ENCODE assay signal across 8 cellular contexts in genomic region chr19:35963514-35963913, GRCh38. TPM values are rescaled to one million over a fixed set of nuclear protein-coding genes. Genes with fewer than 3 reads are reported as not detected.
DNase-seq lines count a peak whose midpoint lies in the region; ATAC-seq and TF ChIP-seq lines count a peak whose summit lies in the region.

No MANE protein-coding gene starts in this region.

- TF ChIP-seq EP300 in Ishikawa (IDR thresholded peaks at IDR 0.05; ENCODE audit: borderline replicate concordance) = no peak

- TF ChIP-seq RAD21 in Ishikawa (IDR thresholded peaks at IDR 0.05; ENCODE audit: low read depth) = no peak

- DNase-seq in ACHN = peak; percentile 63
- peak; percentile 44 for DNase-seq in activated naive CD4-positive, alpha-beta T cell treated with anti-CD3 and anti-CD28 coated beads, Interleukin-2, amount 50 U/mL, for 16 hours
- DNase-seq in left colon = peak in 1 of 2 donors; percentile 41
- no peak for DNase-seq in NCI-H748 (lab: John Stamatoyannopoulos, UW; ENCODE audit: unreplicated experiment)
- DNase-seq in NCI-H187 (lab: John Stamatoyannopoulos, UW) = no peak

- ATAC-seq in left colon = peak; percentile 52
- no peak for ATAC-seq in GM21423 (IDR thresholded peaks at IDR 0.05; ENCODE audit: unreplicated experiment)
- ATAC-seq in GM21619 (IDR thresholded peaks at IDR 0.05; ENCODE audit: unreplicated experiment) = no peak

- in situ Hi-C loops in ACHN (cut with HindIII; ENCODE audit: low pct_ligation_motif_present, low pct_unique_long_range_greater_than_20kb, low sequenced_read_pairs) = no loop called here

- intact Hi-C loops in left colon (cut with DNase I, micrococcal nuclease) = no loop called here

TF ChIP-seq in Ishikawa, 13 proteins besides CTCF, POLR2A, EP300 and RAD21:
- TF ChIP-seq, protein P1, sequence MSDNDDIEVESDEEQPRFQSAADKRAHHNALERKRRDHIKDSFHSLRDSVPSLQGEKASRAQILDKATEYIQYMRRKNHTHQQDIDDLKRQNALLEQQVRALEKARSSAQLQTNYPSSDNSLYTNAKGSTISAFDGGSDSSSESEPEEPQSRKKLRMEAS (IDR thresholded peaks at IDR 0.05) = peak; percentile 71
- no peak for TF ChIP-seq FOXM1 (IDR thresholded peaks at IDR 0.05; ENCODE audit: borderline replicate concordance, low read depth)
- no peak for TF ChIP-seq CEBPB (IDR thresholded peaks at IDR 0.05)
- no peak for TF ChIP-seq CREB1 (IDR thresholded peaks at IDR 0.05; ENCODE audit: low read depth)
- no peak for TF ChIP-seq EGR1 (IDR thresholded peaks at IDR 0.05)
- no peak for TF ChIP-seq USF1 (IDR thresholded peaks at IDR 0.05)
- no peak for TF ChIP-seq ZBTB7A (IDR thresholded peaks at IDR 0.05; ENCODE audit: low read depth)
- no peak for TF ChIP-seq TEAD4 (IDR thresholded peaks at IDR 0.05)
- TF ChIP-seq TAF1 (IDR thresholded peaks at IDR 0.05; ENCODE audit: low read depth) = no peak
- TF ChIP-seq YY1 (IDR thresholded peaks at IDR 0.05; ENCODE audit: low read depth) = no peak
- no peak for TF ChIP-seq TCF12 (IDR thresholded peaks at IDR 0.05; ENCODE audit: low read depth)
- TF ChIP-seq REST (IDR thresholded peaks at IDR 0.05; ENCODE audit: low read depth) = peak; percentile 98
- TF ChIP-seq NFIC (IDR thresholded peaks at IDR 0.05) = no peak

RNA-seq across cellular contexts. Expression of gene LRFN3, which starts 27.3 kb away (rescaled TPM):
- 10 to 100 TPM; 12.5 to 14.7 TPM for total RNA-seq in left colon

RNA-seq across cellular contexts. Expression of gene SDHAF1, which starts 31.5 kb away (rescaled TPM):
- total RNA-seq in left colon = 10 to 100 TPM; 19.6 to 20.0 TPM

RNA-seq across cellular contexts. Expression of gene SYNE4, which starts 45.1 kb away (rescaled TPM):
- 1 to 10 TPM; 6.5 to 9.0 TPM for total RNA-seq in left colon

RNA-seq across cellular contexts. Expression of gene ALKBH6, which starts 50.5 kb away (rescaled TPM):
- total RNA-seq in left colon = 10 to 100 TPM; 15.3 to 22.1 TPM

RNA-seq across cellular contexts. Expression of gene TYROBP, which starts 55.4 kb away (rescaled TPM):
- total RNA-seq in left colon = 10 to 100 TPM in 1 of 2 donors, 1 to 10 TPM in 1; 8.2 to 41.3 TPM

Comparison
In these comparisons a context has a peak if more than half of its experiments do, and no peak if none do; other contexts are left out.
1. DNase-seq: peak in ACHN (single experiment) and activated naive CD4-positive, alpha-beta T cell treated with anti-CD3 and anti-CD28 coated beads, Interleukin-2, amount 50 U/mL, for 16 hours (single experiment); none in NCI-H748 (single experiment) and NCI-H187 (0 of 2).